ENCODE assay signal across 9 cellular contexts in genomic region chr11:6656581-6656915, GRCh38. TPM values are rescaled to one million over a fixed set of nuclear protein-coding genes. Genes with fewer than 3 reads are reported as not detected.
A peak's percentile ranks its signal among the peaks of the same experiment; 100 is the strongest.
DNase-seq lines count a peak whose midpoint lies in the region; ATAC-seq, FAIRE-seq and TF ChIP-seq lines count a peak whose summit lies in the region.
"Had no signal": no experiment of that assay in that cellular context is flagged by ENCODE, and none has a peak within 500 bp of the region (broad histone marks: within the 10 kb centered on the region; RNA-seq: fewer than 3 reads in every experiment).

No MANE protein-coding gene starts in this region.

- TF ChIP-seq EP300 in transverse colon (IDR thresholded peaks at IDR 0.05; ENCODE audit: low read depth) = no peak

- no peak for FAIRE-seq in astrocyte (lab: Jason Lieb, UNC)

- no peak for DNase-seq in cardiac muscle cell (ENCODE audit: low read depth in 1 of 2, low spot score in 1 of 2)
- DNase-seq in right cardiac atrium = no peak
- DNase-seq in astrocyte (ENCODE audit: low read depth) = no peak
- no peak for DNase-seq in transverse colon
- no peak for DNase-seq in NCI-H1105 treated with DMSO at 0.1 percent for 48 hours (lab: John Stamatoyannopoulos, UW)
- DNase-seq in C1 segment of cervical spinal cord (lab: John Stamatoyannopoulos, UW) = no peak
- DNase-seq: SHP77 treated with DMSO at 0.1 percent for 48 hours had no signal

- TF ChIP-seq CTCF in cardiac muscle cell (IDR thresholded peaks at IDR 0.05; ENCODE audit: low read depth, low read length) (no peak), astrocyte (IDR thresholded peaks at IDR 0.05; ENCODE audit: insufficient read depth, low read depth, low read length) (no peak), transverse colon (IDR thresholded peaks at IDR 0.05) (no peak)

- no peak overlapping the region for H3K27ac Mint-ChIP-seq in astrocyte (ENCODE audit: unreplicated experiment)

- peaks cover 7% of the 10 kb centered on the region for H4K20me1 ChIP-seq in astrocyte (ENCODE audit: insufficient read depth, low read length)

- H2AFZ ChIP-seq in astrocyte (ENCODE audit: low read depth, low read length) = peak overlapping the region; percentile 74

- H3K36me3 ChIP-seq in cardiac muscle cell = no peaks in the 10 kb centered on the region
- no peaks in the 10 kb centered on the region for H3K36me3 ChIP-seq in astrocyte (ENCODE audit: insufficient read depth, low read length)
- H3K36me3 ChIP-seq in muscle layer of colon (ENCODE audit: insufficient read depth, low read length) = no peaks in the 10 kb centered on the region
- H3K36me3 ChIP-seq in transverse colon = no peaks in the 10 kb centered on the region

- peak overlapping the region; percentile 75 for H3K4me3 Mint-ChIP-seq in astrocyte (ENCODE audit: unreplicated experiment)

- in situ Hi-C loops in transverse colon (cut with MboI; ENCODE audit: low pct_ligation_motif_present in 1 of 4, low pct_unique_long_range_greater_than_20kb in 1 of 4, low sequenced_read_pairs in 3 of 4) = no loop called here

- H3K36me3 Mint-ChIP-seq in astrocyte (ENCODE audit: low read depth, unreplicated experiment) = no peaks in the 10 kb centered on the region

- 58% methylated on average over 4 of the region's 4 CpGs for WGBS in right cardiac atrium
- 61 to 64% methylated on average over 2 to 4 of the region's 4 CpGs for WGBS in transverse colon (ENCODE audit: low coverage in 1 of 2), 2 donors

- no peaks in the 10 kb centered on the region for H3K9me3 ChIP-seq in cardiac muscle cell (ENCODE audit: low read depth)
- H3K9me3 ChIP-seq in right cardiac atrium (ENCODE audit: control insufficient read depth, low read length) = no peaks in the 10 kb centered on the region
- H3K9me3 ChIP-seq in astrocyte (ENCODE audit: insufficient read depth, low read depth, low read length) = no peaks in the 10 kb centered on the region
- no peaks in the 10 kb centered on the region for H3K9me3 ChIP-seq in muscle layer of colon (ENCODE audit: low read length)
- H3K9me3 ChIP-seq in transverse colon = no peaks in the 10 kb centered on the region

- H3K4me3 ChIP-seq in cardiac muscle cell (peak overlapping the region; percentile 79), right cardiac atrium (ENCODE audit: low read length) (no peak overlapping the region), astrocyte (ENCODE audit: insufficient read depth, low read depth, low read length) (no peak overlapping the region), muscle layer of colon (ENCODE audit: low read depth in 1 of 2, low read length in 2 of 2) (peak overlapping the region in 1 of 2 donors; percentile 76), transverse colon (peak overlapping the region in 2 of 4 donors; percentile 44 to 47)

- peak overlapping the region; percentile 92 for H3K4me2 ChIP-seq in astrocyte (ENCODE audit: low read length)

- H3K4me1 ChIP-seq in cardiac muscle cell (ENCODE audit: low read depth) (peaks cover 12% of the 10 kb centered on the region), right cardiac atrium (ENCODE audit: control insufficient read depth, insufficient read depth, low read length) (no peaks in the 10 kb centered on the region), astrocyte (ENCODE audit: insufficient read depth, low read length) (no peaks in the 10 kb centered on the region), muscle layer of colon (ENCODE audit: insufficient read depth, low read length) (peaks cover 22% of the 10 kb centered on the region), transverse colon (peaks cover 0 to 11% (median 5%) of the 10 kb centered on the region in 4 donors)

- H3K9me3 Mint-ChIP-seq in astrocyte (ENCODE audit: unreplicated experiment) = no peaks in the 10 kb centered on the region

- H3K27me3 ChIP-seq in cardiac muscle cell = no peaks in the 10 kb centered on the region
- no peaks in the 10 kb centered on the region for H3K27me3 ChIP-seq in right cardiac atrium (ENCODE audit: control insufficient read depth, insufficient read depth)
- peaks cover 32% of the 10 kb centered on the region for H3K27me3 ChIP-seq in astrocyte (ENCODE audit: insufficient read depth, low read length)
- no peaks in the 10 kb centered on the region for H3K27me3 ChIP-seq in muscle layer of colon (ENCODE audit: control insufficient read depth in 1 of 2, insufficient read depth in 2 of 2, low read length in 2 of 2)
- H3K27me3 ChIP-seq in transverse colon = peaks cover 27% of the 10 kb centered on the region

- no peaks in the 10 kb centered on the region for H3K79me2 ChIP-seq in astrocyte (ENCODE audit: insufficient read depth, low read length)

- intact Hi-C loops in right cardiac atrium (cut with DNase I) = no loop called here
- intact Hi-C loops in transverse colon (cut with DNase I; ENCODE audit: low total_unique reads) = no loop called here

- H3K27ac ChIP-seq in cardiac muscle cell (no peak overlapping the region), right cardiac atrium (ENCODE audit: low read length) (no peak overlapping the region), astrocyte (ENCODE audit: low read depth, low read length) (no peak overlapping the region), muscle layer of colon (ENCODE audit: low read depth, low read length) (peak overlapping the region; percentile 86), transverse colon (peak overlapping the region; percentile 74 to 82 (median 80))

- peak overlapping the region; percentile 74 for H3K9ac ChIP-seq in astrocyte (ENCODE audit: low read length)
- peak overlapping the region; percentile 54 for H3K9ac ChIP-seq in muscle layer of colon (ENCODE audit: low read length)

- ATAC-seq in right cardiac atrium (no peak), GM21619 (IDR thresholded peaks at IDR 0.05; ENCODE audit: unreplicated experiment) (no peak)

- H3K4me1 Mint-ChIP-seq in astrocyte (ENCODE audit: low read depth, unreplicated experiment) = no peaks in the 10 kb centered on the region

- TF ChIP-seq POLR2A in transverse colon (IDR thresholded peaks at IDR 0.05) = no peak

- H3K27me3 Mint-ChIP-seq in astrocyte (ENCODE audit: low read depth, unreplicated experiment) = peaks cover 8% of the 10 kb centered on the region

RNA-seq across cellular contexts. Expression of gene DCHS1, which starts 0.9 kb away (rescaled TPM):
- total RNA-seq in cardiac muscle cell (45.8 and 60.2 TPM in 2 replicates), right cardiac atrium (10 to 100 TPM; 12.4 to 19.2 (median 14.9) TPM), astrocyte (7.7 and 8.4 TPM in 2 replicates), transverse colon (10 to 100 TPM in 3 of 4 donors, 1 to 10 TPM in 1; 5.5 to 17.7 (median 14.0) TPM)
- polyA plus RNA-seq in cardiac muscle cell (16.0 and 19.8 TPM in 2 replicates), right cardiac atrium (6.4 TPM)

RNA-seq across cellular contexts. Expression of gene MRPL17, which starts 26.6 kb away (rescaled TPM):
- 52.1 and 100 TPM in 2 replicates for total RNA-seq in cardiac muscle cell
- 62.1 and 108 TPM in 2 replicates for polyA plus RNA-seq in cardiac muscle cell
- total RNA-seq in right cardiac atrium = 10 to 100 TPM; 36.7 to 45.1 (median 41.9) TPM
- polyA plus RNA-seq in right cardiac atrium = 44.7 TPM
- 89.2 and 89.9 TPM in 2 replicates for total RNA-seq in astrocyte
- 10 to 100 TPM in 3 of 4 donors, 1 to 10 TPM in 1; 9.3 to 62.9 (median 14.2) TPM for total RNA-seq in transverse colon

RNA-seq across cellular contexts. Expression of gene TPP1, which starts 37.3 kb away (rescaled TPM):
- total RNA-seq in cardiac muscle cell = 13.2 and 27.8 TPM in 2 replicates
- 28.0 and 36.8 TPM in 2 replicates for polyA plus RNA-seq in cardiac muscle cell
- 10 to 100 TPM; 56.7 to 98.3 (median 78.2) TPM for total RNA-seq in right cardiac atrium
- 52.6 TPM for polyA plus RNA-seq in right cardiac atrium
- 43.4 and 58.3 TPM in 2 replicates for total RNA-seq in astrocyte
- 100 to 1,000 TPM in 1 of 4 donors, 10 to 100 TPM in 3; 64.0 to 114 (median 74.0) TPM for total RNA-seq in transverse colon

RNA-seq across cellular contexts. Expression of gene TAF10, which starts 44.5 kb away (rescaled TPM):
- total RNA-seq in cardiac muscle cell = 72.6 and 113 TPM in 2 replicates
- 277 and 316 TPM in 2 replicates for polyA plus RNA-seq in cardiac muscle cell
- total RNA-seq in right cardiac atrium = 100 to 1,000 TPM in 2 of 4 donors, 10 to 100 TPM in 2; 96.9 to 115 (median 99.1) TPM
- polyA plus RNA-seq in right cardiac atrium = 100 TPM
- 111 and 113 TPM in 2 replicates for total RNA-seq in astrocyte
- 100 to 1,000 TPM in 1 of 4 donors, 10 to 100 TPM in 3; 35.7 to 114 (median 53.8) TPM for total RNA-seq in transverse colon

RNA-seq across cellular contexts. Expression of gene ILK, which starts 53.0 kb away (rescaled TPM):
- total RNA-seq in cardiac muscle cell (221 and 259 TPM in 2 replicates), right cardiac atrium (100 to 1,000 TPM; 176 to 196 (median 192) TPM), astrocyte (209 and 218 TPM in 2 replicates), transverse colon (100 to 1,000 TPM; 159 to 211 (median 169) TPM)
- polyA plus RNA-seq in cardiac muscle cell (270 and 316 TPM in 2 replicates), right cardiac atrium (180 TPM)

Comparison
In these comparisons a context has a peak if more than half of its experiments do, and no peak if none do; other contexts are left out.
1. H3K27ac ChIP-seq: peak in muscle layer of colon (single experiment) and transverse colon (4 of 4); none in cardiac muscle cell (single experiment), right cardiac atrium (single experiment) and astrocyte (single experiment).